In the genomic region with DNA sequence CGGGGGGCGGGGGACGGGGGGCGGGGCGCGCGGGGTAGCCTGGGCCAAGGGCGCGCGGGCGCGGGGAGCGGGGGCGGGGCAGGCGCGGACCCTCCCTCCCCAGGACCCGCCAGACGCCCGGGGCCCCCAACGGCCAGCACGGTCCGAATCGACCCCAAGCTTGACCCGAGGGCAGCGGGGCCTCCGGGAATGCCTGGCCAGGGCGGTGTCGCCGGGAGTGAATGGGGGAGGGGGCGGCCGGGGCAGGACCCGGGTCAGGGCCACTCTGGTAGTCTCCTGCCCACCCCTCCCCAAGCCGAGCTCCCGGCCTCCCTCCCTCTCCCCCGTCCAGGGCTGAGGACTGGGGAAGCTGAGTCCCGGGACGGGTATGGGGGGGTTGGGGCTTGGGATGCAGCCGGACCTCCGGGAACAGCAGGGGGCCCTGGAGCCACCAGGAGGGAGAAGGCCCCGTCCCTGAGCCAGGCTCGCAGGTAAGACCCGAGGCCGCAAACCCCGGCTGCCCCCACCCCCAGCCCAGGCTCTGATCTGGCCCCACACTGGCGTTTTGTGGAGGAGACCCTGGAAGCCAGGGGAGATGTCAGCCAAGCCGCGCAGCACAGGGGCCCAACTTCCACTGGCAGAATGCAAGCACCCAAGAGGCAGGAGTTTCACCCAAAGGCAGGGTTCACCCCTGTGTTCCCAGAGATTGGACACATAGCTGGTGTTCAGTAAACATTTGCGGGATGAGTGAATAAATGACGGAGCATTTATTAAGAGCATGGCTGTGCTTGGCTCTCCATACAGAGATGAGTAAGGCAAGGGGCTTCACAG, we compare ENCODE assay signal across 1 cellular context.
TF ChIP-seq lines count a peak whose summit lies in the region.

No MANE protein-coding gene starts in this region.

TF ChIP-seq in GM23338, 12 proteins besides CTCF, POLR2A, EP300 and RAD21 (continued from another document):
- TF ChIP-seq, protein P1, sequence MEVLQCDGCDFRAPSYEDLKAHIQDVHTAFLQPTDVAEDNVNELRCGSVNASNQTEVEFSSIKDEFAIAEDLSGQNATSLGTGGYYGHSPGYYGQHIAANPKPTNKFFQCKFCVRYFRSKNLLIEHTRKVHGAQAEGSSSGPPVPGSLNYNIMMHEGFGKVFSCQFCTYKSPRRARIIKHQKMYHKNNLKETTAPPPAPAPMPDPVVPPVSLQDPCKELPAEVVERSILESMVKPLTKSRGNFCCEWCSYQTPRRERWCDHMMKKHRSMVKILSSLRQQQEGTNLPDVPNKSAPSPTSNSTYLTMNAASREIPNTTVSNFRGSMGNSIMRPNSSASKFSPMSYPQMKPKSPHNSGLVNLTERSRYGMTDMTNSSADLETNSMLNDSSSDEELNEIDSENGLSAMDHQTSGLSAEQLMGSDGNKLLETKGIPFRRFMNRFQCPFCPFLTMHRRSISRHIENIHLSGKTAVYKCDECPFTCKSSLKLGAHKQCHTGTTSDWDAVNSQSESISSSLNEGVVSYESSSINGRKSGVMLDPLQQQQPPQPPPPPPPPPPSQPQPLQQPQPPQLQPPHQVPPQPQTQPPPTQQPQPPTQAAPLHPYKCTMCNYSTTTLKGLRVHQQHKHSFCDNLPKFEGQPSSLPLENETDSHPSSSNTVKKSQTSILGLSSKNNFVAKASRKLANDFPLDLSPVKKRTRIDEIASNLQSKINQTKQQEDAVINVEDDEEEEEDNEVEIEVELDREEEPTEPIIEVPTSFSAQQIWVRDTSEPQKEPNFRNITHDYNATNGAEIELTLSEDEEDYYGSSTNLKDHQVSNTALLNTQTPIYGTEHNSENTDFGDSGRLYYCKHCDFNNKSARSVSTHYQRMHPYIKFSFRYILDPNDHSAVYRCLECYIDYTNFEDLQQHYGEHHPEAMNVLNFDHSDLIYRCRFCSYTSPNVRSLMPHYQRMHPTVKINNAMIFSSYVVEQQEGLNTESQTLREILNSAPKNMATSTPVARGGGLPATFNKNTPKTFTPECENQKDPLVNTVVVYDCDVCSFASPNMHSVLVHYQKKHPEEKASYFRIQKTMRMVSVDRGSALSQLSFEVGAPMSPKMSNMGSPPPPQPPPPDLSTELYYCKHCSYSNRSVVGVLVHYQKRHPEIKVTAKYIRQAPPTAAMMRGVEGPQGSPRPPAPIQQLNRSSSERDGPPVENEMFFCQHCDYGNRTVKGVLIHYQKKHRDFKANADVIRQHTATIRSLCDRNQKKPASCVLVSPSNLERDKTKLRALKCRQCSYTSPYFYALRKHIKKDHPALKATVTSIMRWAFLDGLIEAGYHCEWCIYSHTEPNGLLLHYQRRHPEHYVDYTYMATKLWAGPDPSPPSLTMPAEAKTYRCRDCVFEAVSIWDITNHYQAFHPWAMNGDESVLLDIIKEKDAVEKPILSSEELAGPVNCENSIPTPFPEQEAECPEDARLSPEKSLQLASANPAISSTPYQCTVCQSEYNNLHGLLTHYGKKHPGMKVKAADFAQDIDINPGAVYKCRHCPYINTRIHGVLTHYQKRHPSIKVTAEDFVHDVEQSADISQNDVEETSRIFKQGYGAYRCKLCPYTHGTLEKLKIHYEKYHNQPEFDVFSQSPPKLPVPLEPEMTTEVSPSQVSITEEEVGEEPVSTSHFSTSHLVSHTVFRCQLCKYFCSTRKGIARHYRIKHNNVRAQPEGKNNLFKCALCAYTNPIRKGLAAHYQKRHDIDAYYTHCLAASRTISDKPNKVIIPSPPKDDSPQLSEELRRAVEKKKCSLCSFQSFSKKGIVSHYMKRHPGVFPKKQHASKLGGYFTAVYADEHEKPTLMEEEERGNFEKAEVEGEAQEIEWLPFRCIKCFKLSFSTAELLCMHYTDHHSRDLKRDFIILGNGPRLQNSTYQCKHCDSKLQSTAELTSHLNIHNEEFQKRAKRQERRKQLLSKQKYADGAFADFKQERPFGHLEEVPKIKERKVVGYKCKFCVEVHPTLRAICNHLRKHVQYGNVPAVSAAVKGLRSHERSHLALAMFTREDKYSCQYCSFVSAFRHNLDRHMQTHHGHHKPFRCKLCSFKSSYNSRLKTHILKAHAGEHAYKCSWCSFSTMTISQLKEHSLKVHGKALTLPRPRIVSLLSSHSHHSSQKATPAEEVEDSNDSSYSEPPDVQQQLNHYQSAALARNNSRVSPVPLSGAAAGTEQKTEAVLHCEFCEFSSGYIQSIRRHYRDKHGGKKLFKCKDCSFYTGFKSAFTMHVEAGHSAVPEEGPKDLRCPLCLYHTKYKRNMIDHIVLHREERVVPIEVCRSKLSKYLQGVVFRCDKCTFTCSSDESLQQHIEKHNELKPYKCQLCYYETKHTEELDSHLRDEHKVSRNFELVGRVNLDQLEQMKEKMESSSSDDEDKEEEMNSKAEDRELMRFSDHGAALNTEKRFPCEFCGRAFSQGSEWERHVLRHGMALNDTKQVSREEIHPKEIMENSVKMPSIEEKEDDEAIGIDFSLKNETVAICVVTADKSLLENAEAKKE (CRISPR knock-in tag; IDR thresholded peaks at IDR 0.05) = no peak
- TF ChIP-seq JUNB (IDR thresholded peaks at IDR 0.05; ENCODE audit: unreplicated experiment) = no peak
- no peak for TF ChIP-seq ZNF114 (CRISPR knock-in tag; IDR thresholded peaks at IDR 0.05)
- no peak for TF ChIP-seq EZH2 (IDR thresholded peaks at IDR 0.05; ENCODE audit: low read depth, unreplicated experiment)
- no peak for TF ChIP-seq POLR2AphosphoS5 (IDR thresholded peaks at IDR 0.05; ENCODE audit: low read depth)
- TF ChIP-seq, protein P2, sequence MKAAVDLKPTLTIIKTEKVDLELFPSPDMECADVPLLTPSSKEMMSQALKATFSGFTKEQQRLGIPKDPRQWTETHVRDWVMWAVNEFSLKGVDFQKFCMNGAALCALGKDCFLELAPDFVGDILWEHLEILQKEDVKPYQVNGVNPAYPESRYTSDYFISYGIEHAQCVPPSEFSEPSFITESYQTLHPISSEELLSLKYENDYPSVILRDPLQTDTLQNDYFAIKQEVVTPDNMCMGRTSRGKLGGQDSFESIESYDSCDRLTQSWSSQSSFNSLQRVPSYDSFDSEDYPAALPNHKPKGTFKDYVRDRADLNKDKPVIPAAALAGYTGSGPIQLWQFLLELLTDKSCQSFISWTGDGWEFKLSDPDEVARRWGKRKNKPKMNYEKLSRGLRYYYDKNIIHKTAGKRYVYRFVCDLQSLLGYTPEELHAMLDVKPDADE (IDR thresholded peaks at IDR 0.05) = no peak
- no peak for TF ChIP-seq STAT1 (IDR thresholded peaks at IDR 0.05; ENCODE audit: unreplicated experiment)
